Comparison of ENCODE assay signal across 1 cellular context in genomic region chr1:7609311-7609994, GRCh38.
TF ChIP-seq lines count a peak whose summit lies in the region.

No MANE protein-coding gene starts in this region.

TF ChIP-seq in WTC11, 78 proteins besides CTCF, POLR2A, EP300 and RAD21 (continued from another document):
- TF ChIP-seq E2F1 (CRISPR knock-in tag; IDR thresholded peaks at IDR 0.05) (no peak), ETV6 (CRISPR knock-in tag; IDR thresholded peaks at IDR 0.05) (no peak), SMAD3 (CRISPR knock-in tag; IDR thresholded peaks at IDR 0.05; ENCODE audit: borderline replicate concordance) (no peak), SOX15 (CRISPR knock-in tag; IDR thresholded peaks at IDR 0.05) (no peak), ZNF425 (CRISPR knock-in tag; conservative IDR thresholded peaks at IDR 0.05) (no peak), KAT7 (CRISPR knock-in tag; IDR thresholded peaks at IDR 0.05; ENCODE audit: borderline replicate concordance) (no peak), E2F5 (CRISPR knock-in tag; IDR thresholded peaks at IDR 0.05) (no peak)
